In the genomic region with DNA sequence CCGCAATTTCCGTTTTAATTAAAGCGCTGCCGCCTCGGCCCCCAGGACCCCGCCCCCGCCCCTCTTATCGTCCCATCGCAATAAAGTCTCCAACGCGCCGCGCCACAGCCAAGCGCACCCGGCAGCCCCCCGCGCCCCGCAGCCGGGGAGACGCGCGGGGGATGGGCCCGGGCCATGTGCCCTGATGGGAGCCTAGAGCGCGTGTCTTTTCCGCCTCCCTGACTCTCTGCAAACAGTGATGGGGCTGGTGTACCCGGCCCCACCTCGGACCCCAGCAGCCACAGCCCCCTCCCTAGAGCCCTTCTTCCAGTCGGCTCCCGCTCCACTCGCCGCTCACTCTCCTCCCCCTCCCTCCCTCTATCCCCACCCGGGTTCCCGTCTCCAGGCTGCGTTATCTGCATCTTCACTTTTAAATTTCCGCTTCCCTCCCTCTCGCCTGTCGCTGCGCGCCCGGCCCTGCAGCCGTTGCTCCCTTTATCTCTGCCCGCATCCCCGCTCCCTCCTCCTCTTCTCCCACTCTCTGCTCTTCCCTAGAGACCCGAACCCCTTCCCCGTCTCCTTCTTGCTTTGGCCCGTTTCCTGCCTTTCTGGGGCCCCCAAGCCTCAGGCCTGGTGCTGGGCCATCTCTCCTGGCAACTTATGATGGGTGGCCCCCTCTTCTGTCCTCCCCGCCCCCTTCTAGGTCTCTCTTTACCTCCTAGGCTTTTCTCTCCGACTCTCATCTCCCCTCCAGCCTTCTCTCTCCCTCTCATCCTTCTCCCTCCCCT, we compare ENCODE assay signal across 16 cellular contexts. TPM values are rescaled to one million over a fixed set of nuclear protein-coding genes. Genes with fewer than 3 reads are reported as not detected.
DNase-seq lines count a peak whose midpoint lies in the region; ATAC-seq and TF ChIP-seq lines count a peak whose summit lies in the region.
"Had no signal": no experiment of that assay in that cellular context is flagged by ENCODE, and none has a peak within 500 bp of the region (broad histone marks: within the 10 kb centered on the region; RNA-seq: fewer than 3 reads in every experiment).

No MANE protein-coding gene starts in this region.

- H3K27me3 ChIP-seq in cardiac muscle cell (peaks cover 100% of the 10 kb centered on the region), NT2/D1 (ENCODE audit: insufficient read depth, insufficient read length) (peaks cover 98% of the 10 kb centered on the region), suprapubic skin (peaks cover 100% of the 10 kb centered on the region)

- no peak for TF ChIP-seq CTCF in cardiac muscle cell (IDR thresholded peaks at IDR 0.05; ENCODE audit: low read depth, low read length)
- no peak for TF ChIP-seq CTCF in glutamatergic neuron (IDR thresholded peaks at IDR 0.05; ENCODE audit: partially characterized antibody, unreplicated experiment)
- no peak for TF ChIP-seq CTCF in suprapubic skin (IDR thresholded peaks at IDR 0.05)

- ATAC-seq in Right ventricle myocardium inferior (no peak), HG03196 (IDR thresholded peaks at IDR 0.05; ENCODE audit: unreplicated experiment) (no peak)
- ATAC-seq: HCT116 had no signal

- H3K9me3 Mint-ChIP-seq in glutamatergic neuron (ENCODE audit: unreplicated experiment) = peaks cover 7% of the 10 kb centered on the region
- no peaks in the 10 kb centered on the region for H3K9me3 Mint-ChIP-seq in T-helper 2 cell treated with Interferon-gamma antibody and Interleukin-4, amounts not matched to agents 5 μg/mL and 100 μg/mL, for 36 hours

- H3K4me3 Mint-ChIP-seq in glutamatergic neuron (ENCODE audit: unreplicated experiment) = peak overlapping the region; percentile 46
- H3K4me3 Mint-ChIP-seq in T-helper 2 cell treated with Interferon-gamma antibody and Interleukin-4, amounts not matched to agents 5 μg/mL and 100 μg/mL, for 36 hours = no peak overlapping the region

- H3K36me3 Mint-ChIP-seq in glutamatergic neuron (ENCODE audit: unreplicated experiment) = no peaks in the 10 kb centered on the region
- H3K36me3 Mint-ChIP-seq in T-helper 2 cell treated with Interferon-gamma antibody and Interleukin-4, amounts not matched to agents 5 μg/mL and 100 μg/mL, for 36 hours (ENCODE audit: low read depth) = peaks cover 2% of the 10 kb centered on the region
- H3K36me3 Mint-ChIP-seq: activated naive CD8-positive, alpha-beta T cell had no signal

- peaks cover 47% of the 10 kb centered on the region for H3K27me3 Mint-ChIP-seq in glutamatergic neuron (ENCODE audit: unreplicated experiment)
- H3K27me3 Mint-ChIP-seq in T-helper 2 cell treated with Interferon-gamma antibody and Interleukin-4, amounts not matched to agents 5 μg/mL and 100 μg/mL, for 36 hours (ENCODE audit: low read depth) = peaks cover 82% of the 10 kb centered on the region

- H3K4me1 ChIP-seq in cardiac muscle cell (ENCODE audit: low read depth) (peaks cover 5% of the 10 kb centered on the region), NT2/D1 (ENCODE audit: insufficient read depth, insufficient read length) (peaks cover 20% of the 10 kb centered on the region), suprapubic skin (peaks cover 41% of the 10 kb centered on the region)

- peaks cover 6% of the 10 kb centered on the region for H3K4me1 Mint-ChIP-seq in glutamatergic neuron (ENCODE audit: low read depth, unreplicated experiment)
- H3K4me1 Mint-ChIP-seq in T-helper 2 cell treated with Interferon-gamma antibody and Interleukin-4, amounts not matched to agents 5 μg/mL and 100 μg/mL, for 36 hours (ENCODE audit: low read depth) = peaks cover 8% of the 10 kb centered on the region

- intact Hi-C loops in Right ventricle myocardium inferior (cut with DNase I) = no loop called here

- H3K4me3 ChIP-seq in cardiac muscle cell (peak overlapping the region; percentile 6), NT2/D1 (ENCODE audit: insufficient read length, low read depth) (peak overlapping the region; percentile 38), suprapubic skin (peak overlapping the region; percentile 0)

- H3K27ac ChIP-seq in cardiac muscle cell (no peak overlapping the region), suprapubic skin (no peak overlapping the region)
- H3K27ac ChIP-seq: parathyroid adenoma had no signal

- DNase-seq in cardiac muscle cell (ENCODE audit: low read depth in 1 of 2, low spot score in 1 of 2) = no peak
- DNase-seq in Right ventricle myocardium inferior (ENCODE audit: missing footprints) = no peak
- no peak for DNase-seq in NT2/D1 (ENCODE audit: low read depth, low spot score)
- DNase-seq in glutamatergic neuron = no peak
- DNase-seq in suprapubic skin (ENCODE audit: low spot score in 2 of 2) = no peak
- DNase-seq in NCI-H345 treated with DMSO at 0.1 percent for 48 hours (lab: John Stamatoyannopoulos, UW; ENCODE audit: unreplicated experiment) = no peak
- DNase-seq in T-helper 2 cell treated with Interferon-gamma antibody and Interleukin-4, amounts not matched to agents 5 μg/mL and 100 μg/mL, for 36 hours (ENCODE audit: low spot score) = no peak
- DNase-seq: NCI-H524 treated with DMSO at 0.1 percent for 48 hours, RPMI8226 had no signal

- no peak overlapping the region for H3K27ac Mint-ChIP-seq in glutamatergic neuron (ENCODE audit: unreplicated experiment)
- no peak overlapping the region for H3K27ac Mint-ChIP-seq in T-helper 2 cell treated with Interferon-gamma antibody and Interleukin-4, amounts not matched to agents 5 μg/mL and 100 μg/mL, for 36 hours
- H3K27ac Mint-ChIP-seq: activated naive CD8-positive, alpha-beta T cell had no signal

- no peak for TF ChIP-seq POLR2A in suprapubic skin (IDR thresholded peaks at IDR 0.05)

- H3K36me3 ChIP-seq in cardiac muscle cell (no peaks in the 10 kb centered on the region), NT2/D1 (ENCODE audit: insufficient read depth, insufficient read length, low read length) (no peaks in the 10 kb centered on the region), suprapubic skin (no peaks in the 10 kb centered on the region)

- H3K9me3 ChIP-seq in cardiac muscle cell (ENCODE audit: low read depth) = no peaks in the 10 kb centered on the region
- no peaks in the 10 kb centered on the region for H3K9me3 ChIP-seq in NT2/D1 (ENCODE audit: insufficient read depth, low read length)
- no peaks in the 10 kb centered on the region for H3K9me3 ChIP-seq in suprapubic skin

- no peak overlapping the region for H3K9ac ChIP-seq in NT2/D1 (ENCODE audit: insufficient read length, low read depth)
- H3K9ac ChIP-seq: parathyroid adenoma had no signal

- TF ChIP-seq EP300 in suprapubic skin (IDR thresholded peaks at IDR 0.05) = no peak

- 6% methylated on average over 27 of the region's 49 CpGs for WGBS in suprapubic skin

RNA-seq across cellular contexts. Expression of a gene that starts 0.5 kb away (rescaled TPM):
- not detected in 2 replicates for total RNA-seq in cardiac muscle cell
- not detected in 2 replicates for polyA plus RNA-seq in cardiac muscle cell
- total RNA-seq in Right ventricle myocardium inferior = not detected
- not detected for total RNA-seq in glutamatergic neuron (ENCODE audit: unreplicated experiment)
- not detected for total RNA-seq in suprapubic skin
- total RNA-seq: HT1080, urinary bladder had no signal
- polyA plus RNA-seq: esophagus, urinary bladder had no signal

RNA-seq across cellular contexts. Expression of a gene that starts 7.7 kb away (rescaled TPM):
- total RNA-seq in cardiac muscle cell (not detected in 2 replicates), Right ventricle myocardium inferior (not detected), glutamatergic neuron (ENCODE audit: unreplicated experiment) (0.49 TPM), suprapubic skin (not detected)
- polyA plus RNA-seq in cardiac muscle cell = not detected in 2 replicates
- total RNA-seq: HT1080, urinary bladder had no signal
- polyA plus RNA-seq: urinary bladder had no signal

RNA-seq across cellular contexts. Expression of a gene that starts 26.0 kb away (rescaled TPM):
- total RNA-seq in cardiac muscle cell (0.06 TPM in 1 of 2 replicates, not detected in the other), Right ventricle myocardium inferior (not detected), glutamatergic neuron (ENCODE audit: unreplicated experiment) (46.1 TPM), suprapubic skin (not detected)
- 0.22 and 0.24 TPM in 2 replicates for polyA plus RNA-seq in cardiac muscle cell
- polyA plus RNA-seq: esophagus had no signal

RNA-seq across cellular contexts. Expression of a gene that starts 55.8 kb away (rescaled TPM):
- total RNA-seq in cardiac muscle cell (0.07 and 2.2 TPM in 2 replicates), Right ventricle myocardium inferior (not detected), glutamatergic neuron (ENCODE audit: unreplicated experiment) (1.1 TPM), suprapubic skin (not detected)
- polyA plus RNA-seq in cardiac muscle cell = 0.12 and 0.45 TPM in 2 replicates
- total RNA-seq: HT1080, urinary bladder had no signal
- polyA plus RNA-seq: urinary bladder had no signal

Comparison
In these comparisons a context has a peak if more than half of its experiments do, and no peak if none do; other contexts are left out.
1. RNA of a gene that starts 26.0 kb away (total RNA-seq): 46.1 TPM in glutamatergic neuron (single experiment); 0.06 TPM in cardiac muscle cell, not detected in Right ventricle myocardium inferior (single experiment) and not detected in suprapubic skin; every median in the first group is over 10 times any median in the second.
2. Peak in every context shown above with its lines, with median percentiles within 50 percentile points of each other: H3K4me3 ChIP-seq.